9 cellular contexts compared by ENCODE assay signal in the genomic region with DNA sequence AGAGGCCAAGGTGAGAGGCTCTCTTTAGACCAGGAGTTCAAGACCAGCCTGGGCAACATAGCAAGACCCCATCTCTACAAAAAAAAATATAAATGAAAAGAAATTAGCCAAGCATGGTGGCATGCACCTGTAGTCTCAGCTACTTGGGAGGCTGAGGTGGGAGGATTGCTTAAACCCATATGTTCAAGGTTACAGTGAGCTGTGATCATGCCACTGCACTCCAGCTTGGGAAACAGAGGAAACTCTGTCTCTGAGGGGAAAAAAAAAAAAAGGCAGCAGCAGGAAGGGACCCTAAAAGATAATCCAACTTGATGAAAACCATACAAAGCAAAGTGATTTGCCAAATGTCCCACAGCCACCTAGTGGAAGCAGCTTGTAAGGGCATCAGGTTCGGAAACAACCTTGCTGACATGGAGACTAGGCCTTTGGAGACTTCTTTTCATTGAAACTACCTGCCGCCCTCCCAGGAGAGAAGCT. TPM values are rescaled to one million over a fixed set of nuclear protein-coding genes. Genes with fewer than 3 reads are reported as not detected.
DNase-seq lines count a peak whose midpoint lies in the region; ATAC-seq, FAIRE-seq and TF ChIP-seq lines count a peak whose summit lies in the region.
"Had no signal": no experiment of that assay in that cellular context is flagged by ENCODE, and none has a peak within 500 bp of the region (broad histone marks: within the 10 kb centered on the region; RNA-seq: fewer than 3 reads in every experiment).

No MANE protein-coding gene starts in this region.

- H3K79me2 ChIP-seq in HepG2 (ENCODE audit: insufficient read depth, low read length): no peaks in the 10 kb centered on the region

- peaks cover under 1% of the 10 kb centered on the region; the same call in 1 of the 2 replicates for H4K20me1 ChIP-seq in HepG2 (ENCODE audit: insufficient read depth, low read length)

- POLR2A ChIA-PET in GM10248 (lab: Yijun Ruan, JAX): interaction anchor here (0.7 to 0.8 kb wide), 4 partner anchors 17 to 560 kb away, joined by 3 to 9 read pairs (median 4); a partner anchor contains a TSS
- POLR2A ChIA-PET in HepG2 (lab: Yijun Ruan, JAX): interaction anchor here (1.1 to 1.7 kb wide), 3 partner anchors 10 to 479 kb away, joined by 3 to 8 read pairs (median 3); a partner anchor contains a TSS

- no peaks in the 10 kb centered on the region for H3K4me1 ChIP-seq in HepG2 (ENCODE audit: insufficient read depth, low read length)

- DNase-seq in A172 (ENCODE audit: low spot score) (peak; percentile 46), GM10248 (ENCODE audit: extremely low spot score) (peak; percentile 47), T-helper 22 cell (ENCODE audit: low read depth) (peak; percentile 18), brain microvascular endothelial cell (peak; percentile 50), HepG2 (ENCODE audit: low spot score) (peak; percentile 48)
- peak; percentile 22 for DNase-seq in stimulated activated naive CD4-positive, alpha-beta T cell treated with Interleukin-2 at 50 U/mL for 16 hours (lab: John Stamatoyannopoulos, UW)
- DNase-seq: left cardiac atrium had no signal

- no peak overlapping the region for H3K9ac ChIP-seq in HepG2 (ENCODE audit: insufficient read depth, low read depth, low read length)

- no peak overlapping the region for H3K4me2 ChIP-seq in HepG2 (ENCODE audit: low read depth, low read length)

- peak; percentile 59 for TF ChIP-seq CTCF in GM10248 (IDR thresholded peaks at IDR 0.05; ENCODE audit: control extremely low read depth, extremely low read depth, low read depth, missing control alignments)
- peak; percentile 86 for TF ChIP-seq CTCF in brain microvascular endothelial cell (IDR thresholded peaks at IDR 0.05; ENCODE audit: low read depth, low read length, missing control alignments)
- TF ChIP-seq CTCF in HepG2 (CRISPR knock-in tag; IDR thresholded peaks at IDR 0.05): peak; percentile 77

- no TSS peak for BruUV-seq in HepG2 (replicated peaks; lab: Mats Ljungman, UMichigan)

- TF ChIP-seq POLR2A in HepG2 (IDR thresholded peaks at IDR 0.05; ENCODE audit: insufficient read depth in 1 of 2, low read depth in 2 of 2, low read length in 2 of 2): no peak

- no peaks in the 10 kb centered on the region for H3K9me3 ChIP-seq in HepG2 (ENCODE audit: low read length)

- H3K36me3 ChIP-seq in brain microvascular endothelial cell (replicated peaks) (peaks cover 27% of the 10 kb centered on the region), HepG2 (replicated peaks in 1 of 2; ENCODE audit: control insufficient read depth in 1 of 2, insufficient read depth in 2 of 2, low read length in 2 of 2) (peaks cover 2 to 22% of the 10 kb centered on the region in 2 experiments)

- CTCF ChIA-PET in GM10248 (lab: Yijun Ruan, JAX) (interaction anchor here (0.7 to 3.9 kb wide), 18 partner anchors 8 to 547 kb away, joined by 3 to 26 read pairs (median 4); a partner anchor contains a TSS), HepG2 (lab: Yijun Ruan, JAX; ENCODE audit: low intra/inter-chr PET ratio, low total read pairs) (interaction anchor here (1.1 kb wide), 1 partner anchor 135 kb away, joined by 5 read pairs; no protein-coding TSS in a partner anchor)

- H3K27ac ChIP-seq in brain microvascular endothelial cell: no peak overlapping the region
- H3K27ac ChIP-seq in HepG2 (ENCODE audit: extremely low read length, insufficient read depth, low read length): no peak overlapping the region

- TF ChIP-seq EP300 in Ishikawa (IDR thresholded peaks at IDR 0.05; ENCODE audit: borderline replicate concordance) (no peak), HepG2 (IDR thresholded peaks at IDR 0.05; ENCODE audit: low read depth in 2 of 2, low read length in 2 of 2) (no peak), HepG2 (CRISPR knock-in tag; IDR thresholded peaks at IDR 0.05; ENCODE audit: borderline replicate concordance) (no peak)

- in situ Hi-C loops in brain microvascular endothelial cell (cut with HindIII; ENCODE audit: low pct_ligation_motif_present, low sequenced_read_pairs) (no loop called here), HepG2 (cut with HindIII; ENCODE audit: extremely low pct_ligation_motif_present, low pct_unique_long_range_greater_than_20kb) (no loop called here)

- 49% methylated on average over 2 of the region's 2 CpGs for WGBS in HepG2 (ENCODE audit: low lambda C conversion rate)

- H3K4me3 ChIP-seq in brain microvascular endothelial cell (ENCODE audit: low read depth, low read length): no peak overlapping the region
- no peak overlapping the region for H3K4me3 ChIP-seq in HepG2 (replicated peaks in 1 of 3; ENCODE audit: insufficient read depth in 1 of 3, low read depth in 2 of 3, low read length in 3 of 3)

- TF ChIP-seq RAD21 in Ishikawa (IDR thresholded peaks at IDR 0.05; ENCODE audit: low read depth) (peak; percentile 46), HepG2 (CRISPR knock-in tag; IDR thresholded peaks at IDR 0.05) (0 out of 2 replicates have a peak, but pooled peaks have one; percentile 18)

- H2AFZ ChIP-seq in HepG2 (ENCODE audit: low read length): no peak overlapping the region

- peak; percentile 87 for FAIRE-seq in HepG2 (lab: Jason Lieb, UNC)

- intact Hi-C loops in HepG2 (cut with micrococcal nuclease; ENCODE audit: unreplicated experiment): loop anchor here (2.0 to 10.0 kb wide), 2 partner anchors 56 to 136 kb away; a partner anchor contains a TSS

- H3K27me3 ChIP-seq in brain microvascular endothelial cell (replicated peaks) (no peaks in the 10 kb centered on the region), HepG2 (ENCODE audit: control insufficient read depth in 1 of 2, insufficient read depth in 2 of 2, low read length in 2 of 2) (no peaks in the 10 kb centered on the region)

- ATAC-seq in HepG2 (peak; percentile 80), HG03521 (IDR thresholded peaks at IDR 0.05; ENCODE audit: unreplicated experiment) (no peak)

RNA-seq across cellular contexts. Expression of a gene that starts 15.6 kb away (rescaled TPM):
- 9.2 and 9.6 TPM in 2 replicates for total RNA-seq in A172 (2014; rRNA removed; shearing (Covaris generic))
- total RNA-seq in HepG2 (2016; rRNA removed; fragmentation: Illumina TruSeq; extraction: Trizol): 3.0 and 3.1 TPM in 2 replicates
- 1.4 and 2.3 TPM in 2 replicates for total RNA-seq in HepG2 (2016; cell fraction: cytosol; rRNA removed; fragmentation: Illumina TruSeq; extraction: Trizol; ENCODE audit: low read depth)
- 2.8 and 3.6 TPM in 2 replicates for total RNA-seq in HepG2 (2016; cell fraction: insoluble cytoplasmic fraction; rRNA removed; fragmentation: Illumina TruSeq; extraction: Trizol)
- 2.1 and 2.4 TPM in 2 replicates for total RNA-seq in HepG2 (2016; cell fraction: membrane; rRNA removed; fragmentation: Illumina TruSeq; extraction: Trizol)
- 2.8 and 4.0 TPM in 2 replicates for total RNA-seq in HepG2 (2016; cell fraction: nucleus; rRNA removed; fragmentation: Illumina TruSeq; extraction: Trizol)
- polyA plus RNA-seq in HepG2 (2011; rRNA removed): 0.42 and 0.52 TPM in 2 replicates
- 0.16 and 0.24 TPM in 2 replicates for polyA plus RNA-seq in HepG2 (2011; cell fraction: cytosol; rRNA removed)
- polyA plus RNA-seq in HepG2 (2011; cell fraction: nucleus; rRNA removed): 0.76 and 0.97 TPM in 2 replicates
- polyA plus RNA-seq in HepG2 (2012): 1.3 and 3.0 TPM in 2 replicates
- polyA plus RNA-seq in HepG2 (2016; cell fraction: cytosol; fragmentation: Illumina TruSeq; extraction: Trizol; ENCODE audit: low read depth): 1.1 and 1.2 TPM in 2 replicates
- polyA plus RNA-seq in HepG2 (2016; cell fraction: insoluble cytoplasmic fraction; fragmentation: Illumina TruSeq; extraction: Trizol; ENCODE audit: low read depth): 3.5 TPM in 2 replicates
- polyA plus RNA-seq in HepG2 (2016; cell fraction: membrane; fragmentation: Illumina TruSeq; extraction: Trizol; ENCODE audit: low read depth): 1.2 and 1.4 TPM in 2 replicates
- polyA plus RNA-seq in HepG2 (2016; cell fraction: nucleus; fragmentation: Illumina TruSeq; extraction: Trizol; ENCODE audit: insufficient read depth, low read depth): 2.5 and 4.3 TPM in 2 replicates
- polyA minus RNA-seq in HepG2 (2011; rRNA and poly(A)+ RNA removed; ENCODE audit: low replicate concordance): 0.56 and 0.76 TPM in 2 replicates
- 0.59 and 0.62 TPM in 2 replicates for polyA minus RNA-seq in HepG2 (2011; cell fraction: cytosol; rRNA and poly(A)+ RNA removed)
- 0.90 and 1.5 TPM in 2 replicates for polyA minus RNA-seq in HepG2 (2011; cell fraction: nucleus; rRNA and poly(A)+ RNA removed)

RNA-seq across cellular contexts. Expression of a gene that starts 16.4 kb away (rescaled TPM):
- total RNA-seq in A172 (2014; rRNA removed; shearing (Covaris generic)): 30.4 and 31.8 TPM in 2 replicates
- 46.0 and 84.5 TPM in 2 replicates for total RNA-seq in HepG2 (2016; rRNA removed; fragmentation: Illumina TruSeq; extraction: Trizol)
- total RNA-seq in HepG2 (2016; cell fraction: cytosol; rRNA removed; fragmentation: Illumina TruSeq; extraction: Trizol; ENCODE audit: low read depth): 10.1 and 14.0 TPM in 2 replicates
- 43.5 and 77.3 TPM in 2 replicates for total RNA-seq in HepG2 (2016; cell fraction: insoluble cytoplasmic fraction; rRNA removed; fragmentation: Illumina TruSeq; extraction: Trizol)
- 20.4 and 25.0 TPM in 2 replicates for total RNA-seq in HepG2 (2016; cell fraction: membrane; rRNA removed; fragmentation: Illumina TruSeq; extraction: Trizol)
- total RNA-seq in HepG2 (2016; cell fraction: nucleus; rRNA removed; fragmentation: Illumina TruSeq; extraction: Trizol): 63.5 and 64.6 TPM in 2 replicates
- polyA plus RNA-seq in HepG2 (2011; rRNA removed): 31.3 and 47.7 TPM in 2 replicates
- 16.7 and 20.6 TPM in 2 replicates for polyA plus RNA-seq in HepG2 (2011; cell fraction: cytosol; rRNA removed)
- polyA plus RNA-seq in HepG2 (2011; cell fraction: nucleus; rRNA removed): 33.6 and 52.8 TPM in 2 replicates
- 123 and 162 TPM in 2 replicates for polyA plus RNA-seq in HepG2 (2012)
- polyA plus RNA-seq in HepG2 (2016; cell fraction: cytosol; fragmentation: Illumina TruSeq; extraction: Trizol; ENCODE audit: low read depth): 10.0 TPM in 2 replicates
- polyA plus RNA-seq in HepG2 (2016; cell fraction: insoluble cytoplasmic fraction; fragmentation: Illumina TruSeq; extraction: Trizol; ENCODE audit: low read depth): 350 and 380 TPM in 2 replicates
- polyA plus RNA-seq in HepG2 (2016; cell fraction: membrane; fragmentation: Illumina TruSeq; extraction: Trizol; ENCODE audit: low read depth): 20.3 and 21.1 TPM in 2 replicates
- 259 and 277 TPM in 2 replicates for polyA plus RNA-seq in HepG2 (2016; cell fraction: nucleus; fragmentation: Illumina TruSeq; extraction: Trizol; ENCODE audit: insufficient read depth, low read depth)
- polyA minus RNA-seq in HepG2 (2011; rRNA and poly(A)+ RNA removed; ENCODE audit: low replicate concordance): 6.6 and 20.1 TPM in 2 replicates
- 14.9 and 18.1 TPM in 2 replicates for polyA minus RNA-seq in HepG2 (2011; cell fraction: cytosol; rRNA and poly(A)+ RNA removed)
- polyA minus RNA-seq in HepG2 (2011; cell fraction: nucleus; rRNA and poly(A)+ RNA removed): 66.1 and 67.3 TPM in 2 replicates

RNA-seq across cellular contexts. Expression of a gene that starts 58.8 kb away (rescaled TPM):
- 31.8 and 40.2 TPM in 2 replicates for total RNA-seq in A172 (2014; rRNA removed; shearing (Covaris generic))
- total RNA-seq in HepG2 (2016; rRNA removed; fragmentation: Illumina TruSeq; extraction: Trizol): 10.5 and 16.1 TPM in 2 replicates
- total RNA-seq in HepG2 (2016; cell fraction: cytosol; rRNA removed; fragmentation: Illumina TruSeq; extraction: Trizol; ENCODE audit: low read depth): 28.3 and 28.9 TPM in 2 replicates
- total RNA-seq in HepG2 (2016; cell fraction: insoluble cytoplasmic fraction; rRNA removed; fragmentation: Illumina TruSeq; extraction: Trizol): 10.9 and 15.6 TPM in 2 replicates
- total RNA-seq in HepG2 (2016; cell fraction: membrane; rRNA removed; fragmentation: Illumina TruSeq; extraction: Trizol): 18.9 and 23.9 TPM in 2 replicates
- 31.1 and 32.9 TPM in 2 replicates for total RNA-seq in HepG2 (2016; cell fraction: nucleus; rRNA removed; fragmentation: Illumina TruSeq; extraction: Trizol)
- 6.9 and 10.1 TPM in 2 replicates for polyA plus RNA-seq in HepG2 (2011; rRNA removed)
- 1.8 and 2.9 TPM in 2 replicates for polyA plus RNA-seq in HepG2 (2011; cell fraction: cytosol; rRNA removed)
- polyA plus RNA-seq in HepG2 (2011; cell fraction: nucleus; rRNA removed): 8.8 and 11.0 TPM in 2 replicates
- polyA plus RNA-seq in HepG2 (2012): 3.1 and 5.3 TPM in 2 replicates
- polyA plus RNA-seq in HepG2 (2016; cell fraction: cytosol; fragmentation: Illumina TruSeq; extraction: Trizol; ENCODE audit: low read depth): 0.92 and 1.1 TPM in 2 replicates
- polyA plus RNA-seq in HepG2 (2016; cell fraction: insoluble cytoplasmic fraction; fragmentation: Illumina TruSeq; extraction: Trizol; ENCODE audit: low read depth): 8.2 and 8.4 TPM in 2 replicates
- polyA plus RNA-seq in HepG2 (2016; cell fraction: membrane; fragmentation: Illumina TruSeq; extraction: Trizol; ENCODE audit: low read depth): 1.9 and 2.2 TPM in 2 replicates
- polyA plus RNA-seq in HepG2 (2016; cell fraction: nucleus; fragmentation: Illumina TruSeq; extraction: Trizol; ENCODE audit: insufficient read depth, low read depth): 34.2 and 35.6 TPM in 2 replicates
- 3.9 and 6.3 TPM in 2 replicates for polyA minus RNA-seq in HepG2 (2011; rRNA and poly(A)+ RNA removed; ENCODE audit: low replicate concordance)
- 4.6 and 4.7 TPM in 2 replicates for polyA minus RNA-seq in HepG2 (2011; cell fraction: cytosol; rRNA and poly(A)+ RNA removed)
- polyA minus RNA-seq in HepG2 (2011; cell fraction: nucleus; rRNA and poly(A)+ RNA removed): 43.3 and 55.6 TPM in 2 replicates
